Comparison of ENCODE assay signal across 2 cellular contexts in genomic region chr9:87964826-87965225, GRCh38.
TF ChIP-seq lines count a peak whose summit lies in the region.

No MANE protein-coding gene starts in this region.

TF ChIP-seq in HepG2, 621 proteins besides CTCF, POLR2A, EP300 and RAD21:
- TF ChIP-seq MAFK (conservative IDR thresholded peaks at IDR 0.05 in 1 of 2, IDR thresholded peaks at IDR 0.05 in 1 of 2; ENCODE audit: low read length in 2 of 2) (peak; percentile 61 to 83), NR2F1 (CRISPR knock-in tag; IDR thresholded peaks at IDR 0.05) (no peak), HNF4G (IDR thresholded peaks at IDR 0.05; ENCODE audit: borderline replicate concordance, low read depth, low read length) (no peak), HNF4G (CRISPR knock-in tag; IDR thresholded peaks at IDR 0.05; ENCODE audit: borderline replicate concordance, low read depth) (no peak), ASH2L (IDR thresholded peaks at IDR 0.05; ENCODE audit: insufficient read length, low read depth, low read length) (no peak), ZNF781 (CRISPR knock-in tag; IDR thresholded peaks at IDR 0.05; ENCODE audit: borderline replicate concordance, not compliant biosample characterization) (no peak), ATM (IDR thresholded peaks at IDR 0.05; ENCODE audit: borderline replicate concordance) (no peak), MAFF (IDR thresholded peaks at IDR 0.05; ENCODE audit: low read depth, low read length) (peak; percentile 70; the same call in 1 of the 2 replicates), SALL1 (CRISPR knock-in tag; IDR thresholded peaks at IDR 0.05) (no peak), E2F1 (CRISPR knock-in tag; IDR thresholded peaks at IDR 0.05) (no peak), ZNF333 (CRISPR knock-in tag; IDR thresholded peaks at IDR 0.05; ENCODE audit: borderline replicate concordance) (no peak)

TF ChIP-seq in K562, 482 proteins besides CTCF, POLR2A, EP300 and RAD21:
- TF ChIP-seq, protein P1, sequence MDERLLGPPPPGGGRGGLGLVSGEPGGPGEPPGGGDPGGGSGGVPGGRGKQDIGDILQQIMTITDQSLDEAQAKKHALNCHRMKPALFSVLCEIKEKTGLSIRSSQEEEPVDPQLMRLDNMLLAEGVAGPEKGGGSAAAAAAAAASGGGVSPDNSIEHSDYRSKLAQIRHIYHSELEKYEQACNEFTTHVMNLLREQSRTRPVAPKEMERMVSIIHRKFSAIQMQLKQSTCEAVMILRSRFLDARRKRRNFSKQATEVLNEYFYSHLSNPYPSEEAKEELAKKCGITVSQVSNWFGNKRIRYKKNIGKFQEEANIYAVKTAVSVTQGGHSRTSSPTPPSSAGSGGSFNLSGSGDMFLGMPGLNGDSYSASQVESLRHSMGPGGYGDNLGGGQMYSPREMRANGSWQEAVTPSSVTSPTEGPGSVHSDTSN (CRISPR knock-in tag; IDR thresholded peaks at IDR 0.05; ENCODE audit: low read depth), result no peak
- TF ChIP-seq, protein P1 (tag; conservative IDR thresholded peaks at IDR 0.05; ENCODE audit: low read depth), result no peak
- TF ChIP-seq SP2 (IDR thresholded peaks at IDR 0.05; ENCODE audit: extremely low read depth, low read depth, low read length, poor library complexity, severe bottlenecking) (no peak), GTF2B (IDR thresholded peaks at IDR 0.05; ENCODE audit: extremely low read depth, insufficient read length) (no peak), HDAC1 (IDR thresholded peaks at IDR 0.05) (no peak), ZFP1 (CRISPR knock-in tag; IDR thresholded peaks at IDR 0.05) (no peak), FOXP1 (CRISPR knock-in tag; IDR thresholded peaks at IDR 0.05) (no peak), PTRF (tag; IDR thresholded peaks at IDR 0.05) (no peak), MAZ (CRISPR knock-in tag; conservative IDR thresholded peaks at IDR 0.05 in 1 of 2, IDR thresholded peaks at IDR 0.05 in 1 of 2) (no peak), MTA1 (IDR thresholded peaks at IDR 0.05; ENCODE audit: borderline replicate concordance) (no peak), MAFF (IDR thresholded peaks at IDR 0.05; ENCODE audit: low read length) (peak; percentile 52), XRCC3 (IDR thresholded peaks at IDR 0.05) (no peak), ZFP36 (IDR thresholded peaks at IDR 0.05; ENCODE audit: low read depth, low read length, partially characterized antibody) (no peak), ZNF263 (CRISPR knock-in tag; IDR thresholded peaks at IDR 0.05; ENCODE audit: borderline replicate concordance) (no peak), MEF2A (IDR thresholded peaks at IDR 0.05; ENCODE audit: control insufficient read depth, low read depth, low read length) (no peak), TAL1 (IDR thresholded peaks at IDR 0.05) (no peak), ZNF717 (CRISPR knock-in tag; IDR thresholded peaks at IDR 0.05) (no peak), C11orf30 (IDR thresholded peaks at IDR 0.05; ENCODE audit: low read depth) (peak; percentile 37; the same call in 1 of the 2 replicates), MYNN (IDR thresholded peaks at IDR 0.05) (no peak), MYNN (CRISPR knock-in tag; IDR thresholded peaks at IDR 0.05) (no peak), MAFK (IDR thresholded peaks at IDR 0.05; ENCODE audit: low read length) (peak; percentile 19; the same call in 1 of the 2 replicates), FOXM1 (IDR thresholded peaks at IDR 0.05; ENCODE audit: low read depth) (no peak), FOXM1 (CRISPR knock-in tag; IDR thresholded peaks at IDR 0.05; ENCODE audit: low read depth) (no peak), ZNF316 (IDR thresholded peaks at IDR 0.05) (peak; percentile 66; the same call in 1 of the 2 replicates), ERF (CRISPR knock-in tag; IDR thresholded peaks at IDR 0.05) (no peak), SAP30 (IDR thresholded peaks at IDR 0.05; ENCODE audit: borderline replicate concordance, insufficient read depth, low read depth, low read length, poor library complexity, severe bottlenecking) (no peak), IRF1 (CRISPR knock-in tag; IDR thresholded peaks at IDR 0.05; ENCODE audit: borderline replicate concordance) (no peak), NCOA1 (IDR thresholded peaks at IDR 0.05; ENCODE audit: low read depth) (no peak), MTF1 (CRISPR knock-in tag; IDR thresholded peaks at IDR 0.05; ENCODE audit: borderline replicate concordance) (no peak)
- TF ChIP-seq, protein P2, sequence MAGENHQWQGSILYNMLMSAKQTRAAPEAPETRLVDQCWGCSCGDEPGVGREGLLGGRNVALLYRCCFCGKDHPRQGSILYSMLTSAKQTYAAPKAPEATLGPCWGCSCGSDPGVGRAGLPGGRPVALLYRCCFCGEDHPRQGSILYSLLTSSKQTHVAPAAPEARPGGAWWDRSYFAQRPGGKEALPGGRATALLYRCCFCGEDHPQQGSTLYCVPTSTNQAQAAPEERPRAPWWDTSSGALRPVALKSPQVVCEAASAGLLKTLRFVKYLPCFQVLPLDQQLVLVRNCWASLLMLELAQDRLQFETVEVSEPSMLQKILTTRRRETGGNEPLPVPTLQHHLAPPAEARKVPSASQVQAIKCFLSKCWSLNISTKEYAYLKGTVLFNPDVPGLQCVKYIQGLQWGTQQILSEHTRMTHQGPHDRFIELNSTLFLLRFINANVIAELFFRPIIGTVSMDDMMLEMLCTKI (IDR thresholded peaks at IDR 0.05; ENCODE audit: partially characterized antibody), result no peak
- TF ChIP-seq, protein P3, sequence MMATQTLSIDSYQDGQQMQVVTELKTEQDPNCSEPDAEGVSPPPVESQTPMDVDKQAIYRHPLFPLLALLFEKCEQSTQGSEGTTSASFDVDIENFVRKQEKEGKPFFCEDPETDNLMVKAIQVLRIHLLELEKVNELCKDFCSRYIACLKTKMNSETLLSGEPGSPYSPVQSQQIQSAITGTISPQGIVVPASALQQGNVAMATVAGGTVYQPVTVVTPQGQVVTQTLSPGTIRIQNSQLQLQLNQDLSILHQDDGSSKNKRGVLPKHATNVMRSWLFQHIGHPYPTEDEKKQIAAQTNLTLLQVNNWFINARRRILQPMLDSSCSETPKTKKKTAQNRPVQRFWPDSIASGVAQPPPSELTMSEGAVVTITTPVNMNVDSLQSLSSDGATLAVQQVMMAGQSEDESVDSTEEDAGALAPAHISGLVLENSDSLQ (IDR thresholded peaks at IDR 0.05), result no peak
- TF ChIP-seq, protein P4, sequence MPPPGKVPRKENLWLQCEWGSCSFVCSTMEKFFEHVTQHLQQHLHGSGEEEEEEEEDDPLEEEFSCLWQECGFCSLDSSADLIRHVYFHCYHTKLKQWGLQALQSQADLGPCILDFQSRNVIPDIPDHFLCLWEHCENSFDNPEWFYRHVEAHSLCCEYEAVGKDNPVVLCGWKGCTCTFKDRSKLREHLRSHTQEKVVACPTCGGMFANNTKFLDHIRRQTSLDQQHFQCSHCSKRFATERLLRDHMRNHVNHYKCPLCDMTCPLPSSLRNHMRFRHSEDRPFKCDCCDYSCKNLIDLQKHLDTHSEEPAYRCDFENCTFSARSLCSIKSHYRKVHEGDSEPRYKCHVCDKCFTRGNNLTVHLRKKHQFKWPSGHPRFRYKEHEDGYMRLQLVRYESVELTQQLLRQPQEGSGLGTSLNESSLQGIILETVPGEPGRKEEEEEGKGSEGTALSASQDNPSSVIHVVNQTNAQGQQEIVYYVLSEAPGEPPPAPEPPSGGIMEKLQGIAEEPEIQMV (tag; conservative IDR thresholded peaks at IDR 0.05; ENCODE audit: low read depth), result no peak
- TF ChIP-seq, protein P5, sequence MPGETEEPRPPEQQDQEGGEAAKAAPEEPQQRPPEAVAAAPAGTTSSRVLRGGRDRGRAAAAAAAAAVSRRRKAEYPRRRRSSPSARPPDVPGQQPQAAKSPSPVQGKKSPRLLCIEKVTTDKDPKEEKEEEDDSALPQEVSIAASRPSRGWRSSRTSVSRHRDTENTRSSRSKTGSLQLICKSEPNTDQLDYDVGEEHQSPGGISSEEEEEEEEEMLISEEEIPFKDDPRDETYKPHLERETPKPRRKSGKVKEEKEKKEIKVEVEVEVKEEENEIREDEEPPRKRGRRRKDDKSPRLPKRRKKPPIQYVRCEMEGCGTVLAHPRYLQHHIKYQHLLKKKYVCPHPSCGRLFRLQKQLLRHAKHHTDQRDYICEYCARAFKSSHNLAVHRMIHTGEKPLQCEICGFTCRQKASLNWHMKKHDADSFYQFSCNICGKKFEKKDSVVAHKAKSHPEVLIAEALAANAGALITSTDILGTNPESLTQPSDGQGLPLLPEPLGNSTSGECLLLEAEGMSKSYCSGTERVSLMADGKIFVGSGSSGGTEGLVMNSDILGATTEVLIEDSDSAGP (CRISPR knock-in tag; IDR thresholded peaks at IDR 0.05), result no peak
- TF ChIP-seq, protein P6, sequence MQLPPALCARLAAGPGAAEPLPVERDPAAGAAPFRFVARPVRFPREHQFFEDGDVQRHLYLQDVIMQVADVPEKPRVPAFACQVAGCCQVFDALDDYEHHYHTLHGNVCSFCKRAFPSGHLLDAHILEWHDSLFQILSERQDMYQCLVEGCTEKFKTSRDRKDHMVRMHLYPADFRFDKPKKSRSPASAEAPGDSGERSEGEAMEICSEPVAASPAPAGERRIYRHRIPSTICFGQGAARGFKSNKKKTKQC (CRISPR knock-in tag; IDR thresholded peaks at IDR 0.05), result no peak
